In the genomic region with DNA sequence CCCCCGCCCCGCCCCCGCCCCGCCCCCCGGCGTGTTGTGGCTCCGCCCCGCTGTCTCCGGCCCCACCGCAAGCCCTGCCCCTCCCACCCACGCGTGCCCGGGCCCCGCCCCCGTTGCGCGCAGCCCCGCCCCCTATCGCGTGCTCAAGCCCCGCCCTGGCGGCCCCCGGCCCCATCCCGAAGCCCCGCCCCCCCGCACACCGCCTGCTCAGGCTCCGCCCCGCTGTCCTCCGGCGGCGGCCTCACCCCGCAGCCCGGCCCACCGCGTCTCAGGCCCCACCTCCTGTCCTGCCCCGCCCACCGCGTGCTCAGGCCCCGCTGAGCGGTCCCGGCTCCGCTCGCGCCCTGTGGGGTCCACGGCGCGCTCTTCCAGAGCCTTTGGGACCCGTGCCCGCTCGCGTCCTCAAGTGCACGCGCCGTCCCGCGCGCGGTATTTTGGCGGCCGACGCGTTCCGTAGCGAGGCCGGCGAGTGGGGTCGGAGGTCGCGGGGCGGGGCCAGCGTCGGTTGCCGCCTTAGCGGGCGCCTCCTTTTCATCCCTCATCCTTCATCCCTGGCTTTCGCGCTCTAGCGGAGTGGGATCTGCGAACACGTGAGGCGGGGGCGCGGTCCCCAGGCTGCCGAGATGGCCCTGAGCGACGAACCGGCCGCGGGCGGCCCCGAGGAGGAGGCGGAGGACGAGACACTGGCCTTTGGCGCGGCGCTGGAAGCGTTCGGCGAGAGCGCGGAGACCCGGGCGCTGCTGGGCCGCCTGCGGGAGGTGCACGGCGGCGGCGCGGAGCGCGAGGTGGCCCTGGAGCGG, we compare ENCODE assay signal across 1 cellular context.
TF ChIP-seq lines count a peak whose summit lies in the region.

A gene (plus strand): TSS at position 495 of the 800 bp plus-strand sequence. CDS start 129 bp downstream, at position 624.

TF ChIP-seq in HepG2, 621 proteins besides CTCF, POLR2A, EP300 and RAD21 (continued from another document and continues in another):
- TF ChIP-seq, protein P1, sequence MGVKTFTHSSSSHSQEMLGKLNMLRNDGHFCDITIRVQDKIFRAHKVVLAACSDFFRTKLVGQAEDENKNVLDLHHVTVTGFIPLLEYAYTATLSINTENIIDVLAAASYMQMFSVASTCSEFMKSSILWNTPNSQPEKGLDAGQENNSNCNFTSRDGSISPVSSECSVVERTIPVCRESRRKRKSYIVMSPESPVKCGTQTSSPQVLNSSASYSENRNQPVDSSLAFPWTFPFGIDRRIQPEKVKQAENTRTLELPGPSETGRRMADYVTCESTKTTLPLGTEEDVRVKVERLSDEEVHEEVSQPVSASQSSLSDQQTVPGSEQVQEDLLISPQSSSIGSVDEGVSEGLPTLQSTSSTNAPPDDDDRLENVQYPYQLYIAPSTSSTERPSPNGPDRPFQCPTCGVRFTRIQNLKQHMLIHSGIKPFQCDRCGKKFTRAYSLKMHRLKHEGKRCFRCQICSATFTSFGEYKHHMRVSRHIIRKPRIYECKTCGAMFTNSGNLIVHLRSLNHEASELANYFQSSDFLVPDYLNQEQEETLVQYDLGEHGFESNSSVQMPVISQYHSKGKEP (CRISPR knock-in tag; IDR thresholded peaks at IDR 0.05), result no peak; the same call in 1 of the 2 replicates
- TF ChIP-seq NFE2 (CRISPR knock-in tag; IDR thresholded peaks at IDR 0.05) (no peak), ZNF383 (CRISPR knock-in tag; IDR thresholded peaks at IDR 0.05; ENCODE audit: borderline replicate concordance) (0 out of 2 replicates have a peak, but pooled peaks have one; percentile 48), TAF1 (CRISPR knock-in tag; IDR thresholded peaks at IDR 0.05) (peak; percentile 55; the same call in 1 of the 2 replicates), SUZ12 (IDR thresholded peaks at IDR 0.05; ENCODE audit: low read depth, low read length) (no peak), ZNF296 (CRISPR knock-in tag; conservative IDR thresholded peaks at IDR 0.05) (no peak), ZNF367 (CRISPR knock-in tag; IDR thresholded peaks at IDR 0.05; ENCODE audit: borderline replicate concordance) (no peak; the same call in 1 of the 2 replicates), PRPF4 (IDR thresholded peaks at IDR 0.05; ENCODE audit: low read depth, low read length, poor library complexity, severe bottlenecking) (no peak), DNMT1 (CRISPR knock-in tag; IDR thresholded peaks at IDR 0.05) (peak; percentile 94), ZNF441 (CRISPR knock-in tag; IDR thresholded peaks at IDR 0.05; ENCODE audit: borderline replicate concordance) (peak; percentile 90; the same call in 1 of the 2 replicates), ZBTB3 (CRISPR knock-in tag; IDR thresholded peaks at IDR 0.05; ENCODE audit: borderline replicate concordance, low read depth) (peak; percentile 45; the same call in 1 of the 2 replicates), PAX8 (CRISPR knock-in tag; IDR thresholded peaks at IDR 0.05; ENCODE audit: borderline replicate concordance) (no peak; the same call in 1 of the 2 replicates), U2AF1 (optimal IDR thresholded peaks at IDR 0.05; ENCODE audit: low read depth, low read length) (no peak), ZNF263 (CRISPR knock-in tag; IDR thresholded peaks at IDR 0.05) (peak; percentile 93), U2AF2 (IDR thresholded peaks at IDR 0.05; ENCODE audit: low read depth, low read length) (no peak), ZNF614 (CRISPR knock-in tag; IDR thresholded peaks at IDR 0.05; ENCODE audit: borderline replicate concordance) (peak; percentile 97), FIP1L1 (IDR thresholded peaks at IDR 0.05; ENCODE audit: borderline replicate concordance, insufficient read depth, low read depth, low read length) (no peak; the same call in 1 of the 2 replicates), BORCS8-MEF2B (CRISPR knock-in tag; IDR thresholded peaks at IDR 0.05) (peak; percentile 94), ZNF232 (CRISPR knock-in tag; IDR thresholded peaks at IDR 0.05; ENCODE audit: borderline replicate concordance) (peak; percentile 89), PLRG1 (conservative IDR thresholded peaks at IDR 0.05) (no peak), STAG1 (CRISPR knock-in tag; IDR thresholded peaks at IDR 0.05) (peak; percentile 14; the same call in 1 of the 2 replicates), ESRRA (CRISPR knock-in tag; IDR thresholded peaks at IDR 0.05; ENCODE audit: low read depth) (no peak), AKAP8 (CRISPR knock-in tag; IDR thresholded peaks at IDR 0.05) (peak; percentile 99), ZNF562 (CRISPR knock-in tag; IDR thresholded peaks at IDR 0.05; ENCODE audit: borderline replicate concordance) (no peak; the same call in 1 of the 2 replicates), ZNF136 (CRISPR knock-in tag; IDR thresholded peaks at IDR 0.05; ENCODE audit: low read depth) (no peak), SP1 (IDR thresholded peaks at IDR 0.05) (peak; percentile 85), SP1 (CRISPR knock-in tag; IDR thresholded peaks at IDR 0.05) (peak; percentile 99), KDM5B (CRISPR knock-in tag; IDR thresholded peaks at IDR 0.05; ENCODE audit: borderline replicate concordance) (peak; percentile 84; the same call in 1 of the 2 replicates), ATAD3A (CRISPR knock-in tag; IDR thresholded peaks at IDR 0.05) (no peak)
- TF ChIP-seq, protein P2, sequence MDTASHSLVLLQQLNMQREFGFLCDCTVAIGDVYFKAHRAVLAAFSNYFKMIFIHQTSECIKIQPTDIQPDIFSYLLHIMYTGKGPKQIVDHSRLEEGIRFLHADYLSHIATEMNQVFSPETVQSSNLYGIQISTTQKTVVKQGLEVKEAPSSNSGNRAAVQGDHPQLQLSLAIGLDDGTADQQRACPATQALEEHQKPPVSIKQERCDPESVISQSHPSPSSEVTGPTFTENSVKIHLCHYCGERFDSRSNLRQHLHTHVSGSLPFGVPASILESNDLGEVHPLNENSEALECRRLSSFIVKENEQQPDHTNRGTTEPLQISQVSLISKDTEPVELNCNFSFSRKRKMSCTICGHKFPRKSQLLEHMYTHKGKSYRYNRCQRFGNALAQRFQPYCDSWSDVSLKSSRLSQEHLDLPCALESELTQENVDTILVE (CRISPR knock-in tag; IDR thresholded peaks at IDR 0.05), result peak; percentile 91
- TF ChIP-seq, protein P3, sequence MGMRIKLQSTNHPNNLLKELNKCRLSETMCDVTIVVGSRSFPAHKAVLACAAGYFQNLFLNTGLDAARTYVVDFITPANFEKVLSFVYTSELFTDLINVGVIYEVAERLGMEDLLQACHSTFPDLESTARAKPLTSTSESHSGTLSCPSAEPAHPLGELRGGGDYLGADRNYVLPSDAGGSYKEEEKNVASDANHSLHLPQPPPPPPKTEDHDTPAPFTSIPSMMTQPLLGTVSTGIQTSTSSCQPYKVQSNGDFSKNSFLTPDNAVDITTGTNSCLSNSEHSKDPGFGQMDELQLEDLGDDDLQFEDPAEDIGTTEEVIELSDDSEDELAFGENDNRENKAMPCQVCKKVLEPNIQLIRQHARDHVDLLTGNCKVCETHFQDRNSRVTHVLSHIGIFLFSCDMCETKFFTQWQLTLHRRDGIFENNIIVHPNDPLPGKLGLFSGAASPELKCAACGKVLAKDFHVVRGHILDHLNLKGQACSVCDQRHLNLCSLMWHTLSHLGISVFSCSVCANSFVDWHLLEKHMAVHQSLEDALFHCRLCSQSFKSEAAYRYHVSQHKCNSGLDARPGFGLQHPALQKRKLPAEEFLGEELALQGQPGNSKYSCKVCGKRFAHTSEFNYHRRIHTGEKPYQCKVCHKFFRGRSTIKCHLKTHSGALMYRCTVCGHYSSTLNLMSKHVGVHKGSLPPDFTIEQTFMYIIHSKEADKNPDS (CRISPR knock-in tag; IDR thresholded peaks at IDR 0.05), result peak; percentile 82; the same call in 1 of the 2 replicates
- TF ChIP-seq, protein P4, sequence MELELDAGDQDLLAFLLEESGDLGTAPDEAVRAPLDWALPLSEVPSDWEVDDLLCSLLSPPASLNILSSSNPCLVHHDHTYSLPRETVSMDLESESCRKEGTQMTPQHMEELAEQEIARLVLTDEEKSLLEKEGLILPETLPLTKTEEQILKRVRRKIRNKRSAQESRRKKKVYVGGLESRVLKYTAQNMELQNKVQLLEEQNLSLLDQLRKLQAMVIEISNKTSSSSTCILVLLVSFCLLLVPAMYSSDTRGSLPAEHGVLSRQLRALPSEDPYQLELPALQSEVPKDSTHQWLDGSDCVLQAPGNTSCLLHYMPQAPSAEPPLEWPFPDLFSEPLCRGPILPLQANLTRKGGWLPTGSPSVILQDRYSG (CRISPR knock-in tag; IDR thresholded peaks at IDR 0.05), result peak; percentile 81; the same call in 1 of the 2 replicates
- TF ChIP-seq, protein P5, sequence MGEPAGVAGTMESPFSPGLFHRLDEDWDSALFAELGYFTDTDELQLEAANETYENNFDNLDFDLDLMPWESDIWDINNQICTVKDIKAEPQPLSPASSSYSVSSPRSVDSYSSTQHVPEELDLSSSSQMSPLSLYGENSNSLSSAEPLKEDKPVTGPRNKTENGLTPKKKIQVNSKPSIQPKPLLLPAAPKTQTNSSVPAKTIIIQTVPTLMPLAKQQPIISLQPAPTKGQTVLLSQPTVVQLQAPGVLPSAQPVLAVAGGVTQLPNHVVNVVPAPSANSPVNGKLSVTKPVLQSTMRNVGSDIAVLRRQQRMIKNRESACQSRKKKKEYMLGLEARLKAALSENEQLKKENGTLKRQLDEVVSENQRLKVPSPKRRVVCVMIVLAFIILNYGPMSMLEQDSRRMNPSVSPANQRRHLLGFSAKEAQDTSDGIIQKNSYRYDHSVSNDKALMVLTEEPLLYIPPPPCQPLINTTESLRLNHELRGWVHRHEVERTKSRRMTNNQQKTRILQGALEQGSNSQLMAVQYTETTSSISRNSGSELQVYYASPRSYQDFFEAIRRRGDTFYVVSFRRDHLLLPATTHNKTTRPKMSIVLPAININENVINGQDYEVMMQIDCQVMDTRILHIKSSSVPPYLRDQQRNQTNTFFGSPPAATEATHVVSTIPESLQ (CRISPR knock-in tag; conservative IDR thresholded peaks at IDR 0.05), result 0 out of 2 replicates have a peak, but pooled peaks have one; percentile 60
- TF ChIP-seq, protein P6, sequence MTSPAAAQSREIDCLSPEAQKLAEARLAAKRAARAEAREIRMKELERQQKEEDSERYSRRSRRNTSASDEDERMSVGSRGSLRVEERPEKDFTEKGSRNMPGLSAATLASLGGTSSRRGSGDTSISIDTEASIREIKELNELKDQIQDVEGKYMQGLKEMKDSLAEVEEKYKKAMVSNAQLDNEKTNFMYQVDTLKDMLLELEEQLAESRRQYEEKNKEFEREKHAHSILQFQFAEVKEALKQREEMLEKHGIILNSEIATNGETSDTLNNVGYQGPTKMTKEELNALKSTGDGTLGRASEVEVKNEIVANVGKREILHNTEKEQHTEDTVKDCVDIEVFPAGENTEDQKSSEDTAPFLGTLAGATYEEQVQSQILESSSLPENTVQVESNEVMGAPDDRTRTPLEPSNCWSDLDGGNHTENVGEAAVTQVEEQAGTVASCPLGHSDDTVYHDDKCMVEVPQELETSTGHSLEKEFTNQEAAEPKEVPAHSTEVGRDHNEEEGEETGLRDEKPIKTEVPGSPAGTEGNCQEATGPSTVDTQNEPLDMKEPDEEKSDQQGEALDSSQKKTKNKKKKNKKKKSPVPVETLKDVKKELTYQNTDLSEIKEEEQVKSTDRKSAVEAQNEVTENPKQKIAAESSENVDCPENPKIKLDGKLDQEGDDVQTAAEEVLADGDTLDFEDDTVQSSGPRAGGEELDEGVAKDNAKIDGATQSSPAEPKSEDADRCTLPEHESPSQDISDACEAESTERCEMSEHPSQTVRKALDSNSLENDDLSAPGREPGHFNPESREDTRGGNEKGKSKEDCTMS (CRISPR knock-in tag; conservative IDR thresholded peaks at IDR 0.05), result no peak
- TF ChIP-seq, protein P7, sequence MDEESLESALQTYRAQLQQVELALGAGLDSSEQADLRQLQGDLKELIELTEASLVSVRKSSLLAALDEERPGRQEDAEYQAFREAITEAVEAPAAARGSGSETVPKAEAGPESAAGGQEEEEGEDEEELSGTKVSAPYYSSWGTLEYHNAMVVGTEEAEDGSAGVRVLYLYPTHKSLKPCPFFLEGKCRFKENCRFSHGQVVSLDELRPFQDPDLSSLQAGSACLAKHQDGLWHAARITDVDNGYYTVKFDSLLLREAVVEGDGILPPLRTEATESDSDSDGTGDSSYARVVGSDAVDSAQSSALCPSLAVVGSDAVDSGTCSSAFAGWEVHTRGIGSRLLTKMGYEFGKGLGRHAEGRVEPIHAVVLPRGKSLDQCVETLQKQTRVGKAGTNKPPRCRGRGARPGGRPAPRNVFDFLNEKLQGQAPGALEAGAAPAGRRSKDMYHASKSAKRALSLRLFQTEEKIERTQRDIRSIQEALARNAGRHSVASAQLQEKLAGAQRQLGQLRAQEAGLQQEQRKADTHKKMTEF (CRISPR knock-in tag; IDR thresholded peaks at IDR 0.05), result peak; percentile 93
- TF ChIP-seq, protein P8, sequence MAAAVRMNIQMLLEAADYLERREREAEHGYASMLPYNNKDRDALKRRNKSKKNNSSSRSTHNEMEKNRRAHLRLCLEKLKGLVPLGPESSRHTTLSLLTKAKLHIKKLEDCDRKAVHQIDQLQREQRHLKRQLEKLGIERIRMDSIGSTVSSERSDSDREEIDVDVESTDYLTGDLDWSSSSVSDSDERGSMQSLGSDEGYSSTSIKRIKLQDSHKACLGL (CRISPR knock-in tag; IDR thresholded peaks at IDR 0.05), result peak; percentile 85
- TF ChIP-seq, protein P9, sequence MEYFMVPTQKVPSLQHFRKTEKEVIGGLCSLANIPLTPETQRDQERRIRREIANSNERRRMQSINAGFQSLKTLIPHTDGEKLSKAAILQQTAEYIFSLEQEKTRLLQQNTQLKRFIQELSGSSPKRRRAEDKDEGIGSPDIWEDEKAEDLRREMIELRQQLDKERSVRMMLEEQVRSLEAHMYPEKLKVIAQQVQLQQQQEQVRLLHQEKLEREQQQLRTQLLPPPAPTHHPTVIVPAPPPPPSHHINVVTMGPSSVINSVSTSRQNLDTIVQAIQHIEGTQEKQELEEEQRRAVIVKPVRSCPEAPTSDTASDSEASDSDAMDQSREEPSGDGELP (IDR thresholded peaks at IDR 0.05; ENCODE audit: borderline replicate concordance, low read depth), result peak; percentile 59; the same call in 1 of the 2 replicates
